Comparison of ENCODE assay signal across 8 cellular contexts in the genomic region with DNA sequence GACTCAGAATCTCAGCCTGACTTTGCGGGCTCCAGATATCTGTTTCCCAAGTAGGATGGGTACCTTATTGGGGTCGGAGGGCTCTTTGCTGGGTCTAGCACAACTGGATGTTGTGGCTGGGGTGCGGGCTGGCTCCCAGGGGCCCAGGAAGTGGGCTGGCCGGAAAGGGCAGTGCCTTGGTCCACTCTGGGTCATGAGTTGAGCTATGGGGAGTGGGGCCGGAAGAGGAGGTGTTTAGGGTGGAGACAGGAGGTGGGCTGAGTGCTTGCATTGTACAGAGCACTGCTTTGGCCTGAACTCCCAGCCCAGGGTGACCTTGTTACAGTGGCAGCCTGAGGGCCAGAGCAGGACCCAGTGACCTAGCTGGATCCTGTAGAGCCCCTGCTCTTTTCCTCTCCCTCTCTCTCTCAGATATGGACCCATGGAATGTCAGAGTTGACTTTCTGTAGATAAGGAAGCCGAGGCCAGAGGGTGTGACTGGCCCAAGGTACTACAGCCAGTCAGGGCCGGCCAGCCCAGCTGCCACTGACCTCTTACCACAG. TPM values are rescaled to one million over a fixed set of nuclear protein-coding genes. Genes with fewer than 3 reads are reported as not detected.
DNase-seq lines count a peak whose midpoint lies in the region; ATAC-seq and TF ChIP-seq lines count a peak whose summit lies in the region.

No MANE protein-coding gene starts in this region.

- H3F3A ChIP-seq in SK-N-SH (replicated peaks; ENCODE audit: insufficient read depth): peaks cover 70% of the 10 kb centered on the region

- peak overlapping the region; percentile 100 for H3K4me2 ChIP-seq in SK-N-SH

- H3K27ac ChIP-seq in SK-N-SH (ENCODE audit: low read depth in 2 of 2, low read length in 1 of 2): peak overlapping the region; percentile 86 to 100

- intact Hi-C loops in Calu3 (cut with micrococcal nuclease; ENCODE audit: unreplicated experiment): no loop called here

- no TSS peak for BruUV-seq in Calu3 (replicated peaks; lab: Mats Ljungman, UMichigan)

- peaks cover 50 to 61% of the 10 kb centered on the region in 2 experiments for H3K4me1 ChIP-seq in SK-N-SH (ENCODE audit: control insufficient read depth in 1 of 2, insufficient read depth in 2 of 2, low read depth in 1 of 2, low read length in 1 of 2)

- POLR2A ChIA-PET in SK-N-SH (lab: Yijun Ruan, JAX): interaction anchor here (0.8 to 3.1 kb wide), 6 partner anchors 12 to 39 kb away, joined by 3 to 30 read pairs (median 8); a partner anchor contains a TSS

- no peak for TF ChIP-seq RAD21 in SK-N-SH (IDR thresholded peaks at IDR 0.05; ENCODE audit: low read length)

- peaks cover 28% of the 10 kb centered on the region for H4K20me1 ChIP-seq in SK-N-SH (ENCODE audit: insufficient read depth)

- no peaks in the 10 kb centered on the region for H3K9me2 ChIP-seq in SK-N-SH

- H2AFZ ChIP-seq in SK-N-SH (ENCODE audit: low read depth): no peak overlapping the region

- no peaks in the 10 kb centered on the region for H3K27me3 ChIP-seq in SK-N-SH (ENCODE audit: insufficient read depth)

- H3K4me3 ChIP-seq in SK-N-SH (ENCODE audit: low read depth in 2 of 2, low read length in 1 of 2) (peak overlapping the region; percentile 79 to 95), fibroblast of mammary gland (ENCODE audit: control insufficient read depth, low read depth, low read length) (peak overlapping the region; percentile 22)

- no peaks in the 10 kb centered on the region for H3K27me3 Mint-ChIP-seq in Calu3 (ENCODE audit: unreplicated experiment)
- H3K27me3 Mint-ChIP-seq in osteocyte (ENCODE audit: unreplicated experiment): no peaks in the 10 kb centered on the region

- WGBS in SK-N-SH (ENCODE audit: low lambda C conversion rate): 63% methylated on average over 5 of the region's 7 CpGs

- no peak for ATAC-seq in GM19324 (IDR thresholded peaks at IDR 0.05; ENCODE audit: low FRiP score, unreplicated experiment)
- no peak for ATAC-seq in GM21423 (IDR thresholded peaks at IDR 0.05; ENCODE audit: unreplicated experiment)

- H3K9ac ChIP-seq in SK-N-SH: peak overlapping the region; percentile 86

- CTCF ChIA-PET in Calu3 (lab: Charles Lee) (interaction anchor here (0.6 to 2.2 kb wide), 7 partner anchors 9 to 40 kb away, joined by 3 to 8 read pairs (median 4); a partner anchor contains a TSS), SK-N-SH (lab: Yijun Ruan, JAX) (interaction anchor here (1.5 to 8.1 kb wide), 6 partner anchors 9 to 54 kb away, joined by 3 to 63 read pairs (median 14); a partner anchor contains a TSS)

- H3K4me3 Mint-ChIP-seq in Calu3 (ENCODE audit: low read depth, unreplicated experiment) (peak overlapping the region; percentile 72), osteocyte (ENCODE audit: unreplicated experiment) (peak overlapping the region; percentile 83)

- no peak for TF ChIP-seq EP300 in SK-N-SH (IDR thresholded peaks at IDR 0.05; ENCODE audit: borderline replicate concordance in 1 of 2, low read depth in 1 of 2, low read length in 1 of 2)

- H3K4me1 Mint-ChIP-seq in Calu3 (ENCODE audit: low read depth, unreplicated experiment) (peaks cover 48% of the 10 kb centered on the region), osteocyte (ENCODE audit: unreplicated experiment) (peaks cover 73% of the 10 kb centered on the region)

- H3K36me3 ChIP-seq in SK-N-SH (replicated peaks in 1 of 2; ENCODE audit: control insufficient read depth in 1 of 2, insufficient read depth in 2 of 2, low read length in 1 of 2): peaks cover 12 to 20% of the 10 kb centered on the region in 2 experiments

- DNase-seq in Calu3: peak; percentile 64
- DNase-seq in SK-N-SH: no peak
- no peak for DNase-seq in fibroblast of mammary gland (ENCODE audit: low read depth)
- no peak for DNase-seq in osteocyte (ENCODE audit: extremely low spot score, unreplicated experiment)
- no peak for DNase-seq in stimulated activated CD4-positive, alpha-beta T cell treated with anti-CD3 and anti-CD28 coated beads, Interleukin-4, amount 100 ng/mL, for 4 hours
- DNase-seq in NAMALWA (ENCODE audit: low spot score): no peak

- H3K9me3 ChIP-seq in SK-N-SH: no peaks in the 10 kb centered on the region

- H3K9me3 Mint-ChIP-seq in Calu3 (ENCODE audit: low read depth, unreplicated experiment) (no peaks in the 10 kb centered on the region), osteocyte (ENCODE audit: unreplicated experiment) (no peaks in the 10 kb centered on the region)

- H3K27ac Mint-ChIP-seq in Calu3 (ENCODE audit: unreplicated experiment) (peak overlapping the region; percentile 79), osteocyte (ENCODE audit: unreplicated experiment) (peak overlapping the region; percentile 93)

- no peak for TF ChIP-seq CTCF in Calu3 (IDR thresholded peaks at IDR 0.05; ENCODE audit: unreplicated experiment)
- TF ChIP-seq CTCF in SK-N-SH (IDR thresholded peaks at IDR 0.05): no peak
- no peak for TF ChIP-seq CTCF in fibroblast of mammary gland (conservative IDR thresholded peaks at IDR 0.05; ENCODE audit: control insufficient read depth, insufficient read depth, low read depth, low read length)
- no peak for TF ChIP-seq CTCF in osteocyte (IDR thresholded peaks at IDR 0.05)

- H3K79me2 ChIP-seq in SK-N-SH (ENCODE audit: insufficient read depth): peaks cover 63% of the 10 kb centered on the region

- H3K36me3 Mint-ChIP-seq in Calu3 (ENCODE audit: insufficient read depth, unreplicated experiment) (peaks cover 46% of the 10 kb centered on the region), osteocyte (ENCODE audit: unreplicated experiment) (peaks cover 12% of the 10 kb centered on the region)

TF ChIP-seq in SK-N-SH, 30 proteins besides CTCF, POLR2A, EP300 and RAD21 (continues in another document):
- TF ChIP-seq, protein P1, sequence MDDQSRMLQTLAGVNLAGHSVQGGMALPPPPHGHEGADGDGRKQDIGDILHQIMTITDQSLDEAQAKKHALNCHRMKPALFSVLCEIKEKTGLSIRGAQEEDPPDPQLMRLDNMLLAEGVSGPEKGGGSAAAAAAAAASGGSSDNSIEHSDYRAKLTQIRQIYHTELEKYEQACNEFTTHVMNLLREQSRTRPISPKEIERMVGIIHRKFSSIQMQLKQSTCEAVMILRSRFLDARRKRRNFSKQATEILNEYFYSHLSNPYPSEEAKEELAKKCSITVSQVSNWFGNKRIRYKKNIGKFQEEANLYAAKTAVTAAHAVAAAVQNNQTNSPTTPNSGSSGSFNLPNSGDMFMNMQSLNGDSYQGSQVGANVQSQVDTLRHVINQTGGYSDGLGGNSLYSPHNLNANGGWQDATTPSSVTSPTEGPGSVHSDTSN (IDR thresholded peaks at IDR 0.05): no peak
- TF ChIP-seq, protein P2, sequence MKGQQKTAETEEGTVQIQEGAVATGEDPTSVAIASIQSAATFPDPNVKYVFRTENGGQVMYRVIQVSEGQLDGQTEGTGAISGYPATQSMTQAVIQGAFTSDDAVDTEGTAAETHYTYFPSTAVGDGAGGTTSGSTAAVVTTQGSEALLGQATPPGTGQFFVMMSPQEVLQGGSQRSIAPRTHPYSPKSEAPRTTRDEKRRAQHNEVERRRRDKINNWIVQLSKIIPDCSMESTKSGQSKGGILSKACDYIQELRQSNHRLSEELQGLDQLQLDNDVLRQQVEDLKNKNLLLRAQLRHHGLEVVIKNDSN (IDR thresholded peaks at IDR 0.05; ENCODE audit: borderline replicate concordance, low read depth): no peak
- no peak for TF ChIP-seq YY1 (IDR thresholded peaks at IDR 0.05; ENCODE audit: low read depth)
- no peak for TF ChIP-seq JUND (IDR thresholded peaks at IDR 0.05)
- no peak for TF ChIP-seq GABPA (IDR thresholded peaks at IDR 0.05; ENCODE audit: low read depth)
- TF ChIP-seq FOXJ3 (CRISPR knock-in tag; IDR thresholded peaks at IDR 0.05): no peak
- no peak for TF ChIP-seq MXI1 (IDR thresholded peaks at IDR 0.05; ENCODE audit: low read depth, low read length)
- TF ChIP-seq EZH2phosphoT487 (IDR thresholded peaks at IDR 0.05; ENCODE audit: borderline replicate concordance, low read depth): no peak
- TF ChIP-seq NRF1 (IDR thresholded peaks at IDR 0.05; ENCODE audit: low read depth, low read length): no peak
- TF ChIP-seq MEF2A (IDR thresholded peaks at IDR 0.05; ENCODE audit: borderline replicate concordance, low read depth): no peak
- no peak for TF ChIP-seq FOXM1 (IDR thresholded peaks at IDR 0.05; ENCODE audit: low read depth)
- no peak for TF ChIP-seq ELF1 (IDR thresholded peaks at IDR 0.05)
- TF ChIP-seq, protein P3, sequence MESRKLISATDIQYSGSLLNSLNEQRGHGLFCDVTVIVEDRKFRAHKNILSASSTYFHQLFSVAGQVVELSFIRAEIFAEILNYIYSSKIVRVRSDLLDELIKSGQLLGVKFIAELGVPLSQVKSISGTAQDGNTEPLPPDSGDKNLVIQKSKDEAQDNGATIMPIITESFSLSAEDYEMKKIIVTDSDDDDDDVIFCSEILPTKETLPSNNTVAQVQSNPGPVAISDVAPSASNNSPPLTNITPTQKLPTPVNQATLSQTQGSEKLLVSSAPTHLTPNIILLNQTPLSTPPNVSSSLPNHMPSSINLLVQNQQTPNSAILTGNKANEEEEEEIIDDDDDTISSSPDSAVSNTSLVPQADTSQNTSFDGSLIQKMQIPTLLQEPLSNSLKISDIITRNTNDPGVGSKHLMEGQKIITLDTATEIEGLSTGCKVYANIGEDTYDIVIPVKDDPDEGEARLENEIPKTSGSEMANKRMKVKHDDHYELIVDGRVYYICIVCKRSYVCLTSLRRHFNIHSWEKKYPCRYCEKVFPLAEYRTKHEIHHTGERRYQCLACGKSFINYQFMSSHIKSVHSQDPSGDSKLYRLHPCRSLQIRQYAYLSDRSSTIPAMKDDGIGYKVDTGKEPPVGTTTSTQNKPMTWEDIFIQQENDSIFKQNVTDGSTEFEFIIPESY (IDR thresholded peaks at IDR 0.05; ENCODE audit: borderline replicate concordance, low read depth): no peak

RNA-seq across cellular contexts. Expression of a gene that starts 13.2 kb away (rescaled TPM):
- total RNA-seq in Calu3 (2022) (30.3 and 37.1 TPM in 2 replicates), osteocyte (160 and 165 TPM in 2 replicates)
- polyA plus RNA-seq in SK-N-SH (2012; rRNA removed): 89.4 and 104 TPM in 2 replicates
- polyA plus RNA-seq in SK-N-SH (2012; cell fraction: cytosol; rRNA removed): 37.8 and 52.6 TPM in 2 replicates
- polyA plus RNA-seq in SK-N-SH (2012; cell fraction: nucleus; rRNA removed): 270 and 294 TPM in 2 replicates

RNA-seq across cellular contexts. Expression of a gene that starts 48.4 kb away (rescaled TPM):
- total RNA-seq in Calu3 (2022) (77.8 and 83.8 TPM in 2 replicates), osteocyte (189 and 201 TPM in 2 replicates)
- 128 and 162 TPM in 2 replicates for polyA plus RNA-seq in SK-N-SH (2012; rRNA removed)
- 169 and 180 TPM in 2 replicates for polyA plus RNA-seq in SK-N-SH (2012; cell fraction: cytosol; rRNA removed)
- 42.1 and 91.4 TPM in 2 replicates for polyA plus RNA-seq in SK-N-SH (2012; cell fraction: nucleus; rRNA removed)

RNA-seq across cellular contexts. Expression of a gene that starts 54.9 kb away (rescaled TPM):
- total RNA-seq in Calu3 (2022): 8.3 and 9.1 TPM in 2 replicates
- 23.4 and 30.8 TPM in 2 replicates for polyA plus RNA-seq in SK-N-SH (2012; rRNA removed)
- polyA plus RNA-seq in SK-N-SH (2012; cell fraction: cytosol; rRNA removed): 29.0 and 29.7 TPM in 2 replicates
- 25.3 and 30.0 TPM in 2 replicates for polyA plus RNA-seq in SK-N-SH (2012; cell fraction: nucleus; rRNA removed)
- 24.0 and 24.1 TPM in 2 replicates for total RNA-seq in osteocyte

RNA-seq across cellular contexts. Expression of a gene that starts 58.9 kb away (rescaled TPM):
- 0.21 and 0.49 TPM in 2 replicates for total RNA-seq in Calu3 (2022)
- not detected in 2 replicates for polyA plus RNA-seq in SK-N-SH (2012; rRNA removed)
- not detected in 2 replicates for polyA plus RNA-seq in SK-N-SH (2012; cell fraction: cytosol; rRNA removed)
- polyA plus RNA-seq in SK-N-SH (2012; cell fraction: nucleus; rRNA removed): not detected in 2 replicates
- total RNA-seq in osteocyte: not detected in 2 replicates
